In genomic region chr7:106425017-106425719, GRCh38 we compare ENCODE assay signal across 8 cellular contexts.
DNase-seq lines count a peak whose midpoint lies in the region; ATAC-seq, FAIRE-seq and TF ChIP-seq lines count a peak whose summit lies in the region.

No MANE protein-coding gene starts in this region.

- peak; percentile 47 for TF ChIP-seq POLR2A in GM19099 (IDR thresholded peaks at IDR 0.05; ENCODE audit: extremely low read depth, insufficient read length, low read depth)
- peak in 1 of 2 donors; percentile 29 for TF ChIP-seq POLR2A in adrenal gland (IDR thresholded peaks at IDR 0.05)

- H3K27ac ChIP-seq in adrenal gland (peak overlapping the region in 4 of 5 donors; percentile 21 to 86 (median 66)), keratinocyte (ENCODE audit: control insufficient read depth, insufficient read depth, low read length) (peak overlapping the region; percentile 90)

- H3K4me1 ChIP-seq in adrenal gland (replicated peaks in 1 of 2) (peaks cover 25 to 42% of the 10 kb centered on the region in 2 donors), keratinocyte (ENCODE audit: control insufficient read depth, extremely low read depth, insufficient read depth, low read length) (peaks cover 33% of the 10 kb centered on the region)

- no peaks in the 10 kb centered on the region for H3K9me3 ChIP-seq in adrenal gland (replicated peaks in 1 of 3)
- H3K9me3 ChIP-seq in keratinocyte (ENCODE audit: control insufficient read depth, low read depth, low read length) = no peaks in the 10 kb centered on the region

- peak overlapping the region; percentile 83 for H2AFZ ChIP-seq in keratinocyte (ENCODE audit: control insufficient read depth, low read length)

- dilution Hi-C loops in keratinocyte (cut with MboI; ENCODE audit: extremely low pct_ligation_motif_present, low sequenced_read_pairs) = no loop called here

- H3K9ac ChIP-seq in keratinocyte (ENCODE audit: control insufficient read depth, extremely low read depth, insufficient read depth, low read length) = peak overlapping the region; percentile 63

- H3K4me3 ChIP-seq in adrenal gland (no peak overlapping the region), keratinocyte (ENCODE audit: control insufficient read depth in 2 of 3, extremely low read depth in 1 of 3, insufficient read depth in 2 of 3, low read depth in 1 of 3, low read length in 3 of 3) (peak overlapping the region in 2 of 3 experiments; percentile 24 to 26)

- 0 to 21% (median 16%) methylated on average over 5 to 7 of the region's 7 CpGs for WGBS in adrenal gland, 4 donors

- TF ChIP-seq CTCF in adrenal gland (IDR thresholded peaks at IDR 0.05) (no peak), keratinocyte (optimal IDR thresholded peaks at IDR 0.05 in 1 of 3, IDR thresholded peaks at IDR 0.05 in 1 of 3, conservative IDR thresholded peaks at IDR 0.05 in 1 of 3; ENCODE audit: extremely low read depth in 1 of 3, insufficient read depth in 2 of 3, low read length in 3 of 3) (no peak)

- H3K9me1 ChIP-seq in keratinocyte (ENCODE audit: control insufficient read depth, extremely low read depth, insufficient read depth, low read length) = no peaks in the 10 kb centered on the region

- FAIRE-seq in keratinocyte (lab: Jason Lieb, UNC) = peak; percentile 81

- peak overlapping the region; percentile 78 for H3K4me2 ChIP-seq in keratinocyte (ENCODE audit: control insufficient read depth, extremely low read depth, insufficient read depth, low read depth, low read length)

- H3K79me2 ChIP-seq in keratinocyte (ENCODE audit: control insufficient read depth, insufficient read depth, low read length) = no peaks in the 10 kb centered on the region

- H4K20me1 ChIP-seq in keratinocyte (ENCODE audit: control insufficient read depth, extremely low read depth, insufficient read depth, low read length) = no peaks in the 10 kb centered on the region

- intact Hi-C loops in adrenal gland (cut with DNase I) = loop anchor here in 1 of 2 donors (10.0 kb wide), 1 partner anchor 140 kb away; the partner anchor contains the start of gene NAMPT

- peak; percentile 98 to 99 for DNase-seq in AML-193 (lab: John Stamatoyannopoulos, UW)
- DNase-seq in SHP77 (lab: John Stamatoyannopoulos, UW) = peak; percentile 36 to 57
- peak; percentile 73 to 94 (median 91) for DNase-seq in adrenal gland
- peak; percentile 59 for DNase-seq in keratinocyte (ENCODE audit: low read depth, low spot score)
- DNase-seq in stimulated activated CD4-positive, alpha-beta T cell treated with anti-CD3 and anti-CD28 coated beads, Interleukin-4, amount 100 ng/mL, for 1 hour = peak; percentile 63
- no peak for DNase-seq in COR-L47 (lab: John Stamatoyannopoulos, UW)

- ATAC-seq in HG03175 (IDR thresholded peaks at IDR 0.05; ENCODE audit: unreplicated experiment) = peak; percentile 85

- H3K36me3 ChIP-seq in adrenal gland (replicated peaks in 1 of 2) (no peaks in the 10 kb centered on the region), keratinocyte (ENCODE audit: control insufficient read depth in 2 of 2, extremely low read depth in 1 of 2, insufficient read depth in 2 of 2, low read length in 2 of 2) (no peaks in the 10 kb centered on the region)

- H3K27me3 ChIP-seq in adrenal gland (no peaks in the 10 kb centered on the region), keratinocyte (ENCODE audit: control insufficient read depth, extremely low read depth, insufficient read depth, low read length) (no peaks in the 10 kb centered on the region)

Comparison
In these comparisons a context has a peak if more than half of its experiments do, and no peak if none do; other contexts are left out.
1. H3K4me3 ChIP-seq: peak in keratinocyte (2 of 3); none in adrenal gland (0 of 4).